In the genomic region with DNA sequence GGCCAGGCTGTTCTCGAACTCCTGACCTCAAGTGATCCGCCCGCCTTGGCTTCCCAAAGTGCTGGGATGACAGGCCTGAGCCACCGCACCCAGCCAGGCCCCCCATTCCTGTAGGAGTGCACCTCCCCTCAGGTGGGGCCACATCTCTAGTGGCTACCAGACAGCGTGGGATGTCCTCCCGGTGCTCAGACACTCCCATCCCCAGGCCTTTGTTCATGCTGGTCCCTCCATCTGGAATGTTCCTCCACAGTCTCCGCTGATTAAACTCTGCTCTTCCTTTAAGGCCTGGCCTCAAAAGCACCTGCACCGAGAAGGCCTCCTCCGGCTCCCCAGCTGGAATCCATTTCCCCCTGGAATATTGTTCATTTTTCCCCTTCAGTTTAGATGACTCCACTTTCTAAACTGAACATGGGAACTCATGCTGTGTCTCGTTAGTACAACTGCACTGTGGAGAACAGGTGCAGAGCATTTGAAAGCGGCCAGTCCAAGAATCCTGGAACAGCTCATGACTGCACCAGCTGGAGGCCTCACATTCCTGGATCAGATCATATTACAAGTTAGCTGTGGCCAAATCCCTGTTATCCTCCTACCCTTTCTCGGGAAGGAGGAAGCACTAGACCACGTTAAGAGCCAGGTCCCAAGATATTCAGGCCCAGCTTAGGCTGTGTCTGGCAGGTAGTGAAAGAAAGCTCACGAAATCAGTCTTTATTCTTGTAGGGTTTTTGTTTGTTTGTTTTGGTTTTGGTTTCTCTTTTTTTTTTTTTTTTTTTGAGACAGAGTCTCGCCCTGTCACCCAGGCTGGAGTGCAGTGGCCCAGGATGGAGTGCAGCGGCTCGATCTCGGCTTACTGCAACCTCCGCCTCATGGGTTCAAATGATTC, we compare ENCODE assay signal across 9 cellular contexts. TPM values are rescaled to one million over a fixed set of nuclear protein-coding genes. Genes with fewer than 3 reads are reported as not detected.
DNase-seq lines count a peak whose midpoint lies in the region; ATAC-seq, FAIRE-seq and TF ChIP-seq lines count a peak whose summit lies in the region.
"Had no signal": no experiment of that assay in that cellular context is flagged by ENCODE, and none has a peak within 500 bp of the region (broad histone marks: within the 10 kb centered on the region; RNA-seq: fewer than 3 reads in every experiment).

No MANE protein-coding gene starts in this region.

- in situ Hi-C loops in K562 (cut with MboI) = no loop called here

- H3K9me3 ChIP-seq in K562 (replicated peaks; ENCODE audit: control insufficient read depth, insufficient read depth, low read depth, low read length) (no peaks in the 10 kb centered on the region), testis (no peaks in the 10 kb centered on the region)

- no peak overlapping the region for H3K4me3 Mint-ChIP-seq in activated CD4-positive, alpha-beta T cell treated with anti-CD3 and anti-CD28 coated beads, Interleukin-2, amount 10 ng/mL, durations not matched to agents 7 days and 5 days

- intact Hi-C loops in K562 (cut with micrococcal nuclease) (no loop called here), testis (cut with DNase I; ENCODE audit: low total_unique reads) (no loop called here)

- H3K27ac ChIP-seq in K562 (ENCODE audit: extremely low read depth, low read depth, low read length) (no peak overlapping the region), testis (peak overlapping the region in 1 of 2 donors; percentile 26)

- H3K9me1 ChIP-seq in K562 (ENCODE audit: control insufficient read depth, insufficient read depth, low read length) = no peaks in the 10 kb centered on the region

- H3K27ac Mint-ChIP-seq in activated CD4-positive, alpha-beta T cell treated with anti-CD3 and anti-CD28 coated beads, Interleukin-2, amount 10 ng/mL, durations not matched to agents 7 days and 5 days = no peak overlapping the region

- no peak overlapping the region for H3K4me2 ChIP-seq in K562 (ENCODE audit: insufficient read depth, low read length)

- H3K36me3 Mint-ChIP-seq in activated CD4-positive, alpha-beta T cell treated with anti-CD3 and anti-CD28 coated beads, Interleukin-2, amount 10 ng/mL, durations not matched to agents 7 days and 5 days (ENCODE audit: low read depth) = no peaks in the 10 kb centered on the region

- 61% methylated on average over 14 of the region's 19 CpGs for WGBS in K562 (ENCODE audit: insufficient coverage, low coverage, missing lambda C conversion rate)
- WGBS in testis, 2 donors = 53 to 54% methylated on average over 15 to 19 of the region's 19 CpGs

- peak overlapping the region; percentile 15 for H2AFZ ChIP-seq in K562 (ENCODE audit: low read depth, low read length)

- H3K27me3 Mint-ChIP-seq in activated CD4-positive, alpha-beta T cell treated with anti-CD3 and anti-CD28 coated beads, Interleukin-2, amount 10 ng/mL, durations not matched to agents 7 days and 5 days = no peaks in the 10 kb centered on the region

- ATAC-seq in K562 (0 out of 3 replicates have a peak, but pooled peaks have one; percentile 40), HG03280 (IDR thresholded peaks at IDR 0.05; ENCODE audit: unreplicated experiment) (no peak)

- H4K20me1 ChIP-seq in K562 (replicated peaks; ENCODE audit: control insufficient read depth, insufficient read depth, low read length) = no peaks in the 10 kb centered on the region

- H3K9ac ChIP-seq in K562 (ENCODE audit: insufficient read depth in 1 of 2, low read depth in 2 of 2, low read length in 2 of 2) = peak overlapping the region in 1 of 2 experiments; percentile 55; a peak in 1 of 4 replicates

- H3K4me1 ChIP-seq in K562 (replicated peaks in 1 of 2; ENCODE audit: control insufficient read depth in 2 of 2, insufficient read depth in 2 of 2, low read length in 2 of 2) (peaks cover 2 to 3% of the 10 kb centered on the region in 2 experiments; a peak in 1 of 5 replicates), testis (peaks cover 10% of the 10 kb centered on the region)

- CTCF ChIA-PET in K562 (lab: Yijun Ruan, JAX; ENCODE audit: low intra/inter-chr PET ratio) = no interaction called here
- CTCF ChIA-PET in activated CD4-positive, alpha-beta T cell treated with anti-CD3 and anti-CD28 coated beads, Interleukin-2, amount 10 ng/mL, durations not matched to agents 7 days and 5 days (lab: Charles Lee) = interaction anchor here (0.6 to 1.6 kb wide), 5 partner anchors 10 to 1515 kb away, joined by 4 to 6 read pairs (median 4); no protein-coding TSS in a partner anchor

- no peaks in the 10 kb centered on the region for H3K9me3 Mint-ChIP-seq in activated CD4-positive, alpha-beta T cell treated with anti-CD3 and anti-CD28 coated beads, Interleukin-2, amount 10 ng/mL, durations not matched to agents 7 days and 5 days

- DNase-seq in COR-L47 (lab: John Stamatoyannopoulos, UW) = peak; percentile 77
- DNase-seq in NCI-H1694 treated with DMSO at 0.1 percent for 48 hours (lab: John Stamatoyannopoulos, UW) = peak; percentile 68
- peak in 3 of 4 experiments; percentile 4 to 7 (median 4) for DNase-seq in K562 (ENCODE audit: extremely low read depth in 1 of 4, low spot score in 3 of 4)
- DNase-seq in iris pigment epithelial cell (ENCODE audit: low read depth) = peak; percentile 70
- peak; percentile 73 for DNase-seq in testis
- DNase-seq in activated CD4-positive, alpha-beta T cell treated with anti-CD3 and anti-CD28 coated beads, Interleukin-2, amount 10 ng/mL, durations not matched to agents 7 days and 5 days = no peak
- no peak for DNase-seq in AML-193 (lab: John Stamatoyannopoulos, UW)

- peak; percentile 35 for FAIRE-seq in K562 (lab: Jason Lieb, UNC)
- FAIRE-seq: GM18507 had no signal

- POLR2A ChIA-PET in K562 (lab: Yijun Ruan, JAX) = interaction anchor here (0.6 to 1.6 kb wide), 6 partner anchors 9 to 568 kb away, joined by 4 to 8 read pairs (median 6); no protein-coding TSS in a partner anchor
- POLR2A ChIA-PET in activated CD4-positive, alpha-beta T cell treated with anti-CD3 and anti-CD28 coated beads, Interleukin-2, amount 10 ng/mL, durations not matched to agents 7 days and 5 days (lab: Charles Lee) = no interaction called here

- TF ChIP-seq CTCF in K562 (IDR thresholded peaks at IDR 0.05 in 2 of 3, conservative IDR thresholded peaks at IDR 0.05 in 1 of 3; ENCODE audit: insufficient read depth in 2 of 3, low read depth in 1 of 3, low read length in 3 of 3) (no peak), testis (IDR thresholded peaks at IDR 0.05) (no peak)

- no peaks in the 10 kb centered on the region for H3K79me2 ChIP-seq in K562 (ENCODE audit: control insufficient read depth, insufficient read depth, low read length)

- peaks cover 15% of the 10 kb centered on the region for H3K4me1 Mint-ChIP-seq in activated CD4-positive, alpha-beta T cell treated with anti-CD3 and anti-CD28 coated beads, Interleukin-2, amount 10 ng/mL, durations not matched to agents 7 days and 5 days

- BruUV-seq in K562 (replicated peaks; lab: Mats Ljungman, UMichigan) = no TSS peak

- TF ChIP-seq RAD21 in K562 (CRISPR knock-in tag; conservative IDR thresholded peaks at IDR 0.05 in 1 of 2, IDR thresholded peaks at IDR 0.05 in 1 of 2) = no peak

- H3K36me3 ChIP-seq in K562 (ENCODE audit: control insufficient read depth, insufficient read depth, low read length) (no peaks in the 10 kb centered on the region), testis (ENCODE audit: low read depth, missing control alignments) (no peaks in the 10 kb centered on the region)

- H3K27me3 ChIP-seq in K562 (ENCODE audit: control insufficient read depth in 2 of 2, insufficient read depth in 2 of 2, low read length in 2 of 2) (no peaks in the 10 kb centered on the region), testis (no peaks in the 10 kb centered on the region)

- no peak for TF ChIP-seq POLR2A in K562 (conservative IDR thresholded peaks at IDR 0.05)
- no peak for TF ChIP-seq POLR2A in testis (IDR thresholded peaks at IDR 0.05)

- TF ChIP-seq EP300 in K562 (IDR thresholded peaks at IDR 0.05; ENCODE audit: low read length) = no peak

- no peak overlapping the region for H3K4me3 ChIP-seq in K562
- no peak overlapping the region for H3K4me3 ChIP-seq in testis

TF ChIP-seq in K562, 482 proteins besides CTCF, POLR2A, EP300 and RAD21 (continues in another document):
- TF ChIP-seq CEBPB (tag; IDR thresholded peaks at IDR 0.05) (no peak), HMG20B (CRISPR knock-in tag; IDR thresholded peaks at IDR 0.05) (no peak), DPF2 (IDR thresholded peaks at IDR 0.05) (no peak), JUNB (CRISPR knock-in tag; conservative IDR thresholded peaks at IDR 0.05) (no peak)
- TF ChIP-seq, protein P1, sequence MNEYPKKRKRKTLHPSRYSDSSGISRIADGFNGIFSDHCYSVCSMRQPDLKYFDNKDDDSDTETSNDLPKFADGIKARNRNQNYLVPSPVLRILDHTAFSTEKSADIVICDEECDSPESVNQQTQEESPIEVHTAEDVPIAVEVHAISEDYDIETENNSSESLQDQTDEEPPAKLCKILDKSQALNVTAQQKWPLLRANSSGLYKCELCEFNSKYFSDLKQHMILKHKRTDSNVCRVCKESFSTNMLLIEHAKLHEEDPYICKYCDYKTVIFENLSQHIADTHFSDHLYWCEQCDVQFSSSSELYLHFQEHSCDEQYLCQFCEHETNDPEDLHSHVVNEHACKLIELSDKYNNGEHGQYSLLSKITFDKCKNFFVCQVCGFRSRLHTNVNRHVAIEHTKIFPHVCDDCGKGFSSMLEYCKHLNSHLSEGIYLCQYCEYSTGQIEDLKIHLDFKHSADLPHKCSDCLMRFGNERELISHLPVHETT (CRISPR knock-in tag; conservative IDR thresholded peaks at IDR 0.05 in 1 of 2, IDR thresholded peaks at IDR 0.05 in 1 of 2) = no peak

RNA-seq across cellular contexts. Expression of a gene that starts 10.8 kb away (rescaled TPM):
- total RNA-seq in K562 (2011; cell fraction: chromatin; rRNA removed; ENCODE audit: low replicate concordance) = 283 and 387 TPM in 2 replicates
- 121 and 133 TPM in 2 replicates for total RNA-seq in K562 (2011; cell fraction: nucleolus; rRNA removed)
- 150 and 188 TPM in 2 replicates for total RNA-seq in K562 (2011; cell fraction: nucleoplasm; rRNA removed)
- total RNA-seq in K562 (2014; rRNA removed) (30.9 and 31.7 TPM in 2 replicates), K562 (2014; rRNA removed; fragmentation: Illumina TruSeq; extraction: Trizol) (31.7 and 32.1 TPM in 2 replicates), K562 (2015; rRNA removed; fragmentation: Illumina TruSeq; extraction: Trizol) (24.6 and 24.7 TPM in 2 replicates), K562 (2021) (125 and 126 TPM in 2 replicates), testis (100 to 1,000 TPM; 175 to 213 TPM)
- polyA plus RNA-seq in K562 (2011; rRNA removed) (20.1 and 25.4 TPM in 2 replicates), K562 (2014; fragmentation: Illumina TruSeq; extraction: Trizol) (51.4 and 64.0 TPM in 2 replicates), K562 (2014; fragmentation: Nextera tagmentation; extraction: Ambion mirVana) (under 1 TPM; 0.34 to 0.77 TPM), K562 (2014; rRNA removed) (33.7 and 37.5 TPM in 2 replicates), testis (ENCODE audit: insufficient read depth, low read depth, low replicate concordance) (111 TPM)
- polyA plus RNA-seq in K562 (2011; cell fraction: cytosol; rRNA removed) = 16.5 and 20.1 TPM in 2 replicates
- polyA plus RNA-seq in K562 (2011; cell fraction: nucleus; rRNA removed) = 66.4 and 83.2 TPM in 2 replicates
- polyA plus RNA-seq in K562 (2012) = 56.0 and 68.0 TPM in 2 replicates
- polyA minus RNA-seq in K562 (2011; rRNA and poly(A)+ RNA removed) = 49.8 and 53.3 TPM in 2 replicates
- polyA minus RNA-seq in K562 (2011; cell fraction: cytosol; rRNA and poly(A)+ RNA removed) = 36.5 and 47.7 TPM in 2 replicates
- 26.8 and 39.9 TPM in 2 replicates for polyA minus RNA-seq in K562 (2011; cell fraction: nucleus; rRNA and poly(A)+ RNA removed)
- 100 to 1,000 TPM; 281 to 303 TPM for total RNA-seq in activated CD4-positive, alpha-beta T cell treated with anti-CD3 and anti-CD28 coated beads, Interleukin-2, amount 10 ng/mL, durations not matched to agents 7 days and 5 days

Comparison
In these comparisons a context has a peak if more than half of its experiments do, and no peak if none do; other contexts are left out.
1. DNase-seq: peak in COR-L47 (single experiment), NCI-H1694 treated with DMSO at 0.1 percent for 48 hours (single experiment), K562 (3 of 4), iris pigment epithelial cell (single experiment) and testis (single experiment); none in activated CD4-positive, alpha-beta T cell treated with anti-CD3 and anti-CD28 coated beads, Interleukin-2, amount 10 ng/mL, durations not matched to agents 7 days and 5 days (single experiment) and AML-193 (0 of 2).